23 cellular contexts compared by ENCODE assay signal in the genomic region with DNA sequence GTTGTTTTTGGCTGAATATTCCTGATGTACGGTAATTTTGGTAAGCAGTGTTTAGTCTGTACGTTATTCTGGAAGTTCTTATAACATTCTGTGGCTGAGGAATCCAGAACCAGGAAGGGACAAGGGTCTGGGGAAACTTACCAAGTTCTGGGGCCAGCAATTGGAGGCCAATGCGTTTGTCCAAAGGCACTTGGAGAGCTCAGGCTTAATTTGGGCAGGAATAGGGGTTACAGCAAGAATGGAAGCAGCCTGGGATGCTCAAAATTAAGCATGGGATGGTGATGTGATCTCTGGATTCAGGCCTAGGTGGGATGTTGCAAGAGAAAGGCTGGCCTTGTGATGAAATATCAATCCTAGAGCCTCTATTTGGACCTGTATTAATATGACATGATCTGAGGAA.
DNase-seq lines count a peak whose midpoint lies in the region; ATAC-seq and TF ChIP-seq lines count a peak whose summit lies in the region.
"Had no signal": no experiment of that assay in that cellular context is flagged by ENCODE, and none has a peak within 500 bp of the region (broad histone marks: within the 10 kb centered on the region; RNA-seq: fewer than 3 reads in every experiment).

No MANE protein-coding gene starts in this region.

- peak; percentile 51 for ATAC-seq in sciatic nerve
- ATAC-seq in aorta (ENCODE audit: low FRiP score): peak; percentile 33
- ATAC-seq: A549 had no signal

- no peak overlapping the region for H3K27ac ChIP-seq in aorta (ENCODE audit: low read depth in 1 of 2, low read length in 2 of 2)
- H3K27ac ChIP-seq: 22Rv1, A549, BLaER1 had no signal

- H3K9me3 ChIP-seq in aorta (ENCODE audit: control insufficient read depth, low read length): peaks cover 2% of the 10 kb centered on the region
- H3K9me3 ChIP-seq: A549, BE2C, BLaER1 had no signal

- TF ChIP-seq CTCF in fibroblast of the aortic adventitia (IDR thresholded peaks at IDR 0.05; ENCODE audit: insufficient read depth, low read length): no peak

- no peaks in the 10 kb centered on the region for H3K4me1 ChIP-seq in aorta (ENCODE audit: control insufficient read depth in 1 of 2, insufficient read depth in 2 of 2, low read length in 2 of 2)
- H3K4me1 ChIP-seq: A549 had no signal

- DNase-seq in fibroblast of gingiva (ENCODE audit: low read depth): peak; percentile 3
- peak; percentile 55 for DNase-seq in fibroblast of the aortic adventitia (ENCODE audit: low read depth)
- DNase-seq in sciatic nerve (ENCODE audit: low spot score): no peak
- no peak for DNase-seq in aorta
- DNase-seq in middle frontal gyrus (ENCODE audit: extremely low spot score, low spot score): no peak
- no peak for DNase-seq in NCI-H2029 treated with DMSO at 0.1 percent for 48 hours (lab: John Stamatoyannopoulos, UW)
- DNase-seq in GDM1 (lab: John Stamatoyannopoulos, UW): no peak
- DNase-seq: BE2C; C1 segment of cervical spinal cord; CD4-positive, alpha-beta memory T cell; CD4-positive, CD25-positive, alpha-beta regulatory T cell; CD8-positive, alpha-beta memory T cell; COR-L47; DMS 273 treated with DMSO at 0.1 percent for 48 hours; DMS153; DMS53; DMS79; DND-41; EL; GF-D8 had no signal

- intact Hi-C loops in sciatic nerve (cut with DNase I): no loop called here
- intact Hi-C loops in aorta (cut with DNase I): no loop called here

- no peaks in the 10 kb centered on the region for H3K27me3 ChIP-seq in aorta (ENCODE audit: control insufficient read depth in 1 of 2, insufficient read depth in 2 of 2, low read length in 1 of 2)
- H3K27me3 ChIP-seq: BE2C, BLaER1 had no signal

- H3K36me3 ChIP-seq in aorta (ENCODE audit: control insufficient read depth in 1 of 2, insufficient read depth in 2 of 2, low read length in 1 of 2): no peaks in the 10 kb centered on the region
- H3K36me3 ChIP-seq: BE2C, BLaER1 had no signal

- no peak overlapping the region for H3K4me3 ChIP-seq in fibroblast of the aortic adventitia (ENCODE audit: low read depth, low read length)
- no peak overlapping the region for H3K4me3 ChIP-seq in aorta (ENCODE audit: low read length in 2 of 2)
- H3K4me3 ChIP-seq: A549, BLaER1 had no signal

- WGBS in aorta, 2 donors: 3 to 10% methylated on average over 3 of the region's 3 CpGs

Comparison
In these comparisons a context has a peak if more than half of its experiments do, and no peak if none do; other contexts are left out.
1. DNase-seq: peak in fibroblast of gingiva (single experiment) and fibroblast of the aortic adventitia (single experiment); none in sciatic nerve (single experiment), aorta (0 of 2), middle frontal gyrus (single experiment), NCI-H2029 treated with DMSO at 0.1 percent for 48 hours (single experiment) and GDM1 (single experiment).